In genomic region chr11:41486436-41486835, GRCh38 we compare ENCODE assay signal across 15 cellular contexts. TPM values are rescaled to one million over a fixed set of nuclear protein-coding genes. Genes with fewer than 3 reads are reported as not detected.
DNase-seq lines count a peak whose midpoint lies in the region; TF ChIP-seq lines count a peak whose summit lies in the region.
"Had no signal": no experiment of that assay in that cellular context is flagged by ENCODE, and none has a peak within 500 bp of the region (broad histone marks: within the 10 kb centered on the region; RNA-seq: fewer than 3 reads in every experiment).

No MANE protein-coding gene starts in this region.

- H2BK5ac ChIP-seq in mesenchymal stem cell (ENCODE audit: low read depth, low read length, poor library complexity, severe bottlenecking) = no peak overlapping the region

- H3K4me3 ChIP-seq in AG10803 (ENCODE audit: low read length) = no peak overlapping the region
- H3K4me3 ChIP-seq in MG63 = no peak overlapping the region
- H3K4me3 ChIP-seq in mammary epithelial cell (replicated peaks in 1 of 3; ENCODE audit: insufficient read depth in 1 of 3, low read depth in 2 of 3, low read length in 3 of 3) = no peak overlapping the region
- no peak overlapping the region for H3K4me3 ChIP-seq in mesenchymal stem cell (ENCODE audit: insufficient read depth in 1 of 2, low read depth in 1 of 2, low read length in 2 of 2)
- H3K4me3 ChIP-seq: SJCRH30 had no signal

- TF ChIP-seq CTCF in AG10803 (conservative IDR thresholded peaks at IDR 0.05; ENCODE audit: low read length) (no peak), mammary epithelial cell (conservative IDR thresholded peaks at IDR 0.05 in 1 of 2, IDR thresholded peaks at IDR 0.05 in 1 of 2; ENCODE audit: extremely low read depth in 1 of 2, insufficient read depth in 1 of 2, low read depth in 1 of 2, low read length in 2 of 2) (no peak)

- no peaks in the 10 kb centered on the region for H3K36me3 ChIP-seq in MG63
- H3K36me3 ChIP-seq in mammary epithelial cell (ENCODE audit: insufficient read depth, low read length) = no peaks in the 10 kb centered on the region
- no peaks in the 10 kb centered on the region for H3K36me3 ChIP-seq in mesenchymal stem cell (ENCODE audit: control insufficient read depth in 1 of 2, insufficient read depth in 2 of 2, low read depth in 1 of 2, low read length in 2 of 2)
- H3K36me3 ChIP-seq: SJCRH30 had no signal

- no peaks in the 10 kb centered on the region for H3K9me3 ChIP-seq in MG63
- no peaks in the 10 kb centered on the region for H3K9me3 ChIP-seq in mammary epithelial cell (replicated peaks; ENCODE audit: insufficient read depth, low read length)
- no peaks in the 10 kb centered on the region for H3K9me3 ChIP-seq in mesenchymal stem cell (ENCODE audit: control insufficient read depth, low read length)
- H3K9me3 ChIP-seq: SJCRH30 had no signal

- H3K4me2 ChIP-seq in mammary epithelial cell (ENCODE audit: insufficient read depth, low read depth, low read length) (peak overlapping the region; percentile 2), mesenchymal stem cell (ENCODE audit: low read length, poor library complexity, severe bottlenecking) (no peak overlapping the region)

- H3K9ac ChIP-seq in mammary epithelial cell (ENCODE audit: insufficient read depth, low read length) (no peak overlapping the region), mesenchymal stem cell (ENCODE audit: low read length) (peak overlapping the region; percentile 19)

- intact Hi-C loops in mammary epithelial cell (cut with micrococcal nuclease) = no loop called here

- H2BK120ac ChIP-seq in mesenchymal stem cell (ENCODE audit: low read depth, low read length) = no peak overlapping the region

- H3K27ac ChIP-seq in mammary epithelial cell (ENCODE audit: insufficient read depth, low read depth, low read length) (peak overlapping the region; percentile 49), mesenchymal stem cell (ENCODE audit: low read length, poor library complexity, severe bottlenecking) (no peak overlapping the region)
- H3K27ac ChIP-seq: RWPE1, SJCRH30 had no signal

- dilution Hi-C loops in mammary epithelial cell (cut with HindIII; ENCODE audit: low sequenced_read_pairs) = no loop called here

- H2BK12ac ChIP-seq in mesenchymal stem cell (ENCODE audit: low read length in 2 of 2) = no peak overlapping the region

- no peak overlapping the region for H3K23ac ChIP-seq in mesenchymal stem cell (ENCODE audit: low read length in 2 of 2)

- H3K27me3 ChIP-seq in MG63 = no peaks in the 10 kb centered on the region
- no peaks in the 10 kb centered on the region for H3K27me3 ChIP-seq in mammary epithelial cell (ENCODE audit: insufficient read depth, low read length)
- no peaks in the 10 kb centered on the region for H3K27me3 ChIP-seq in mesenchymal stem cell (ENCODE audit: control insufficient read depth in 1 of 2, insufficient read depth in 1 of 2, low read length in 2 of 2)

- no peaks in the 10 kb centered on the region for H4K20me1 ChIP-seq in mammary epithelial cell (ENCODE audit: insufficient read depth, low read length)

- in situ Hi-C loops in mammary epithelial cell (cut with MboI; ENCODE audit: low sequenced_read_pairs in 2 of 2) = loop anchor here in 1 of 2 donors (25.0 kb wide), 1 partner anchor 1051 kb away; no protein-coding TSS in a partner anchor

- WGBS in mammary epithelial cell (ENCODE audit: low coverage, missing lambda C conversion rate) = 0% methylated on average over 2 of the region's 2 CpGs
- no CpG with 5 or more reads among the region's 2 CpGs for WGBS in mesenchymal stem cell

- H3K18ac ChIP-seq in mesenchymal stem cell (ENCODE audit: low read depth in 1 of 2, low read length in 2 of 2) = no peak overlapping the region

- H2AFZ ChIP-seq in mammary epithelial cell (ENCODE audit: low read depth, low read length) (peak overlapping the region; percentile 30), mesenchymal stem cell (ENCODE audit: low read depth, low read length) (no peak overlapping the region)

- DNase-seq in AG10803 (ENCODE audit: low read depth) (peak; percentile 11), MG63 (peak; percentile 48), mammary epithelial cell (peak; percentile 57), mesenchymal stem cell (no peak), NCI-H1694 treated with DMSO at 0.1 percent for 48 hours (lab: John Stamatoyannopoulos, UW) (no peak), NCI-H2196 treated with DMSO at 0.1 percent for 48 hours (lab: John Stamatoyannopoulos, UW; ENCODE audit: unreplicated experiment) (no peak), CD1c-positive myeloid dendritic cell (ENCODE audit: extremely low spot score) (no peak)
- DNase-seq: DMS53, H7, MM.1S, NCI-H1092 treated with DMSO at 0.1 percent for 48 hours, NCI-H187 treated with DMSO at 0.1 percent for 48 hours, SJCRH30 had no signal

- H3K79me2 ChIP-seq in mammary epithelial cell (ENCODE audit: insufficient read depth, low read length) = no peaks in the 10 kb centered on the region

- no peaks in the 10 kb centered on the region for H3K79me1 ChIP-seq in mesenchymal stem cell (replicated peaks; ENCODE audit: low read length, poor library complexity, severe bottlenecking)

- H3K4ac ChIP-seq in mesenchymal stem cell (ENCODE audit: low read depth in 1 of 2, low read length in 2 of 2) = no peak overlapping the region

- no peak overlapping the region for H2AK5ac ChIP-seq in mesenchymal stem cell (ENCODE audit: low read length, severe bottlenecking)

- no peak overlapping the region for H4K91ac ChIP-seq in mesenchymal stem cell (ENCODE audit: low read length)

- H3K14ac ChIP-seq in mesenchymal stem cell (ENCODE audit: low read length in 2 of 2) = no peak overlapping the region

- no peak overlapping the region for H2BK15ac ChIP-seq in mesenchymal stem cell (ENCODE audit: low read depth, poor library complexity, severe bottlenecking)

- no peak overlapping the region for H4K8ac ChIP-seq in mesenchymal stem cell (ENCODE audit: low read length)

- BruUV-seq in mammary epithelial cell (replicated peaks; lab: Mats Ljungman, UMichigan) = no TSS peak

- H3K4me1 ChIP-seq in mammary epithelial cell (ENCODE audit: insufficient read depth, low read length) (peaks cover 3% of the 10 kb centered on the region), mesenchymal stem cell (ENCODE audit: control insufficient read depth, insufficient read depth, low read depth, low read length) (no peaks in the 10 kb centered on the region)
- H3K4me1 ChIP-seq: SJCRH30 had no signal

- CTCF ChIA-PET in mammary epithelial cell (lab: Charles Lee; ENCODE audit: low non-redundant PET) = no interaction called here

RNA-seq across cellular contexts. Expression of gene LRRC4C, which starts 27.0 kb away (rescaled TPM):
- total RNA-seq in MG63 (2014; rRNA removed; shearing (Covaris generic); ENCODE audit: low replicate concordance) = not detected in 2 replicates
- 1 to 10 TPM in 1 of 2 donors, not detected in 1; 2.7 TPM for total RNA-seq in mammary epithelial cell
- not detected for polyA plus RNA-seq in mammary epithelial cell
- polyA minus RNA-seq in mammary epithelial cell = not detected
- polyA plus RNA-seq in mesenchymal stem cell (2013, experiment 1 of 2) = 4.1 TPM
- 3.6 TPM for polyA plus RNA-seq in mesenchymal stem cell (2013, experiment 2 of 2)
- polyA plus RNA-seq: CD14-positive monocyte had no signal

Comparison
In these comparisons a context has a peak if more than half of its experiments do, and no peak if none do; other contexts are left out.
1. DNase-seq: peak in AG10803 (single experiment), MG63 (single experiment) and mammary epithelial cell (single experiment); none in mesenchymal stem cell (single experiment), NCI-H1694 treated with DMSO at 0.1 percent for 48 hours (single experiment), NCI-H2196 treated with DMSO at 0.1 percent for 48 hours (single experiment) and CD1c-positive myeloid dendritic cell (single experiment).